ENCODE assay signal across 18 cellular contexts in genomic region chr2:191657977-191658376, GRCh38. TPM values are rescaled to one million over a fixed set of nuclear protein-coding genes. Genes with fewer than 3 reads are reported as not detected.
A peak's percentile ranks its signal among the peaks of the same experiment; 100 is the strongest.
DNase-seq lines count a peak whose midpoint lies in the region; ATAC-seq and TF ChIP-seq lines count a peak whose summit lies in the region.
"Had no signal": no experiment of that assay in that cellular context is flagged by ENCODE, and none has a peak within 500 bp of the region (broad histone marks: within the 10 kb centered on the region; RNA-seq: fewer than 3 reads in every experiment).

No MANE protein-coding gene starts in this region.

- in situ Hi-C loops in IMR-90 (cut with MboI; ENCODE audit: low sequenced_read_pairs) = no loop called here

- peak overlapping the region; percentile 54; the same call in 1 of the 2 replicates for H2AK5ac ChIP-seq in IMR-90 (ENCODE audit: low read depth, low read length)

- no peak overlapping the region for H3K4me2 ChIP-seq in IMR-90 (ENCODE audit: low read depth, low read length)

- DNase-seq in AG20443 (ENCODE audit: low spot score) = peak; percentile 45
- DNase-seq in IMR-90 = peak; percentile 78
- DNase-seq in dedifferentiated amniotic fluid mesenchymal stem cell (ENCODE audit: extremely low spot score) = peak; percentile 45
- no peak for DNase-seq in left lung
- DNase-seq in NCI-H510A treated with DMSO at 0.1 percent for 48 hours (lab: John Stamatoyannopoulos, UW) = no peak
- no peak for DNase-seq in HuH-7.5 (ENCODE audit: low spot score)
- DNase-seq: activated naive CD4-positive, alpha-beta T cell treated with Interleukin-2 at 50 U/mL for 16 hours; DMS79; effector CD8-positive, alpha-beta T cell; midbrain; NCI-H1105 treated with DMSO at 0.1 percent for 48 hours; OCI-M1; WERI-Rb-1 had no signal

- CTCF ChIA-PET in IMR-90 (lab: Yijun Ruan, JAX) = interaction anchor here (0.6 kb wide), 1 partner anchor 27 kb away, joined by 3 read pairs; no protein-coding TSS in a partner anchor

- H3K79me1 ChIP-seq in IMR-90 (ENCODE audit: low read depth in 1 of 2, low read length in 2 of 2) = no peaks in the 10 kb centered on the region

- H4K20me1 ChIP-seq in IMR-90 (ENCODE audit: insufficient read depth, low read length) = no peaks in the 10 kb centered on the region

- H3K9me1 ChIP-seq in IMR-90 (ENCODE audit: insufficient read depth, low read length) = peaks cover 2% of the 10 kb centered on the region; the same call in 1 of the 2 replicates

- H3K14ac ChIP-seq in IMR-90 (replicated peaks; ENCODE audit: low read depth, low read length) = peak overlapping the region; percentile 75

- no peak overlapping the region for H2AFZ ChIP-seq in IMR-90 (replicated peaks; ENCODE audit: low read length, poor library complexity)

- no peak for TF ChIP-seq POLR2A in IMR-90 (IDR thresholded peaks at IDR 0.05; ENCODE audit: low read depth, low read length)

- no peak for TF ChIP-seq CTCF in IMR-90 (conservative IDR thresholded peaks at IDR 0.05; ENCODE audit: low read depth, low read length)
- no peak for TF ChIP-seq CTCF in left lung (IDR thresholded peaks at IDR 0.05)

- peak overlapping the region; percentile 79 for H2BK120ac ChIP-seq in IMR-90 (ENCODE audit: low read depth, low read length)

- intact Hi-C loops in IMR-90 (cut with micrococcal nuclease) = no loop called here
- intact Hi-C loops in left lung (cut with DNase I) = no loop called here

- H4K91ac ChIP-seq in IMR-90 (ENCODE audit: insufficient read depth, low read depth, low read length) = peak overlapping the region; percentile 63

- H2BK20ac ChIP-seq in IMR-90 (ENCODE audit: low read depth, low read length) = peak overlapping the region; percentile 87

- no peak overlapping the region for H2AK9ac ChIP-seq in IMR-90 (replicated peaks; ENCODE audit: low read depth, low read length, poor library complexity)

- H3K4me3 ChIP-seq in IMR-90 (ENCODE audit: insufficient read depth, low read depth, low read length) (no peak overlapping the region), left lung (no peak overlapping the region)
- H3K4me3 ChIP-seq: HAP-1, skin epidermis had no signal

- H2BK5ac ChIP-seq in IMR-90 (ENCODE audit: low read depth, low read length, poor library complexity, severe bottlenecking) = peak overlapping the region; percentile 84

- peak overlapping the region; percentile 14; the same call in 1 of the 2 replicates for H4K5ac ChIP-seq in IMR-90 (ENCODE audit: low read depth, low read length)

- H3K4me1 ChIP-seq in IMR-90 (ENCODE audit: control insufficient read depth, insufficient read depth, low read length) (peaks cover 12% of the 10 kb centered on the region), left lung (peaks cover 0 to 8% of the 10 kb centered on the region in 2 donors)
- H3K4me1 ChIP-seq: HAP-1 had no signal

- peak overlapping the region; percentile 74; the same call in 1 of the 2 replicates for H3K23ac ChIP-seq in IMR-90 (ENCODE audit: low read depth, low read length)

- ATAC-seq in IMR-90 (ENCODE audit: low read depth) (peak; percentile 83), left lung (peak; percentile 12), HG02623 (IDR thresholded peaks at IDR 0.05; ENCODE audit: unreplicated experiment) (no peak), HG03135 (IDR thresholded peaks at IDR 0.05; ENCODE audit: unreplicated experiment) (no peak)

- no TSS peak for BruUV-seq in IMR-90 (replicated peaks; lab: Mats Ljungman, UMichigan)

- peak overlapping the region; percentile 83 for H3K4ac ChIP-seq in IMR-90 (ENCODE audit: low read depth, low read length)

- no peak for TF ChIP-seq RAD21 in IMR-90 (IDR thresholded peaks at IDR 0.05; ENCODE audit: low read length)

- H3K9ac ChIP-seq in IMR-90 (ENCODE audit: low read depth, low read length) = peak overlapping the region; percentile 19; the same call in 1 of the 2 replicates

- H3K27ac ChIP-seq in IMR-90 (ENCODE audit: insufficient read depth, low read length) (peak overlapping the region; percentile 79), left lung (no peak overlapping the region)
- H3K27ac ChIP-seq: C4-2B, WERI-Rb-1 had no signal

- POLR2A ChIA-PET in IMR-90 (lab: Charles Lee; ENCODE audit: unreplicated experiment) = interaction anchor here (1.1 to 1.3 kb wide), 2 partner anchors 17 to 20 kb away, joined by 3 to 7 read pairs; partner anchors contain the start of gene NABP1

- H3K27me3 ChIP-seq in IMR-90 (ENCODE audit: control insufficient read depth, insufficient read depth, low read length) (no peaks in the 10 kb centered on the region), left lung (no peaks in the 10 kb centered on the region)

- no peaks in the 10 kb centered on the region for H3K9me3 ChIP-seq in IMR-90 (ENCODE audit: control insufficient read depth, insufficient read depth, low read length)
- H3K9me3 ChIP-seq in left lung = no peaks in the 10 kb centered on the region
- H3K9me3 ChIP-seq: HAP-1 had no signal

- no peak overlapping the region for H3K56ac ChIP-seq in IMR-90 (ENCODE audit: extremely low read depth, insufficient read depth, low read length)

- H3K18ac ChIP-seq in IMR-90 (ENCODE audit: low read depth, low read length) = peak overlapping the region; percentile 51

- dilution Hi-C loops in IMR-90 (cut with HindIII; ENCODE audit: low sequenced_read_pairs, unreplicated experiment) = no loop called here

- H4K8ac ChIP-seq in IMR-90 (ENCODE audit: low read depth in 2 of 2, low read length in 2 of 2) = peak overlapping the region in 1 of 2 experiments; percentile 63; a peak in 1 of 4 replicates

- peak overlapping the region; percentile 97; the same call in 1 of the 3 replicates for H2BK15ac ChIP-seq in IMR-90 (ENCODE audit: low read depth, low read length)

- H3K36me3 ChIP-seq in IMR-90 (ENCODE audit: control insufficient read depth, insufficient read depth, low read length) (no peaks in the 10 kb centered on the region), left lung (no peaks in the 10 kb centered on the region)
- H3K36me3 ChIP-seq: HAP-1, WERI-Rb-1 had no signal

TF ChIP-seq in IMR-90, 13 proteins besides CTCF, POLR2A, EP300 and RAD21:
- TF ChIP-seq FOS (IDR thresholded peaks at IDR 0.05; ENCODE audit: low read depth, low read length) (no peak), MAFK (IDR thresholded peaks at IDR 0.05; ENCODE audit: low read depth, low read length) (peak; percentile 57)

RNA-seq across cellular contexts. Expression of gene NABP1, which starts 20.0 kb away (rescaled TPM):
- total RNA-seq in IMR-90 (2012; rRNA removed) (57.7 and 141 TPM in 2 replicates), left lung (100 to 1,000 TPM in 1 of 2 donors, 10 to 100 TPM in 1; 41.4 to 122 TPM)
- 46.3 and 73.3 TPM in 2 replicates for polyA plus RNA-seq in IMR-90 (2012; rRNA removed)
- polyA plus RNA-seq in IMR-90 (2012; cell fraction: cytosol; rRNA removed) = 8.2 and 11.9 TPM in 2 replicates
- 124 and 666 TPM in 2 replicates for polyA plus RNA-seq in IMR-90 (2012; cell fraction: nucleus; rRNA removed; ENCODE audit: low replicate concordance)

Comparison
In these comparisons a context has a peak if more than half of its experiments do, and no peak if none do; other contexts are left out.
1. DNase-seq: peak in AG20443 (single experiment), IMR-90 (single experiment) and dedifferentiated amniotic fluid mesenchymal stem cell (single experiment); none in left lung (0 of 2), NCI-H510A treated with DMSO at 0.1 percent for 48 hours (single experiment) and HuH-7.5 (single experiment).
2. ATAC-seq: peak in IMR-90 (single experiment) and left lung (single experiment); none in HG02623 (single experiment) and HG03135 (single experiment).